In genomic region chr7:41648506-41648905, GRCh38 we compare ENCODE assay signal across 28 cellular contexts. TPM values are rescaled to one million over a fixed set of nuclear protein-coding genes. Genes with fewer than 3 reads are reported as not detected.
DNase-seq lines count a peak whose midpoint lies in the region; ATAC-seq and TF ChIP-seq lines count a peak whose summit lies in the region.
"Had no signal": no experiment of that assay in that cellular context is flagged by ENCODE, and none has a peak within 500 bp of the region (broad histone marks: within the 10 kb centered on the region; RNA-seq: fewer than 3 reads in every experiment).

No MANE protein-coding gene starts in this region.

- H3K9me2 ChIP-seq in SK-N-SH: no peaks in the 10 kb centered on the region

- peak; percentile 54; the same call in 1 of the 3 replicates for ATAC-seq in SK-N-SH treated with all-trans-retinoic acid at 6 μM for 48 hours
- ATAC-seq: HCT116, HepG2, PC-3 had no signal

- H3K27me3 Mint-ChIP-seq in osteocyte (ENCODE audit: unreplicated experiment) (no peaks in the 10 kb centered on the region), glutamatergic neuron (ENCODE audit: unreplicated experiment) (no peaks in the 10 kb centered on the region), Caco-2 (ENCODE audit: insufficient read depth, unreplicated experiment) (peaks cover 10% of the 10 kb centered on the region)
- H3K27me3 Mint-ChIP-seq: CD4-positive, CD25-positive, alpha-beta regulatory T cell had no signal

- no peak overlapping the region for H3K4me2 ChIP-seq in SK-N-SH
- H3K4me2 ChIP-seq: BLaER1 had no signal

- CTCF ChIA-PET in SK-N-SH (lab: Yijun Ruan, JAX) (interaction anchor here (1.5 kb wide), 1 partner anchor 11 kb away, joined by 3 read pairs; no protein-coding TSS in a partner anchor), Caco-2 (lab: Charles Lee) (no interaction called here)

- H3K9ac ChIP-seq in SK-N-SH (no peak overlapping the region), adipocyte (ENCODE audit: low read length) (no peak overlapping the region)
- H3K9ac ChIP-seq: BLaER1 had no signal

- H3K4me1 ChIP-seq in SK-N-SH (ENCODE audit: control insufficient read depth in 1 of 2, insufficient read depth in 2 of 2, low read depth in 1 of 2, low read length in 1 of 2): no peaks in the 10 kb centered on the region; a peak in 1 of 4 replicates
- no peaks in the 10 kb centered on the region for H3K4me1 ChIP-seq in adipocyte (ENCODE audit: control insufficient read depth, insufficient read depth, low read length)
- no peaks in the 10 kb centered on the region for H3K4me1 ChIP-seq in Caco-2
- H3K4me1 ChIP-seq: BLaER1, SJSA1 had no signal

- H3F3A ChIP-seq in SK-N-SH (replicated peaks; ENCODE audit: insufficient read depth): no peaks in the 10 kb centered on the region

- H3K27me3 ChIP-seq in SK-N-SH (ENCODE audit: insufficient read depth): no peaks in the 10 kb centered on the region
- H3K27me3 ChIP-seq in adipocyte (replicated peaks; ENCODE audit: control insufficient read depth, insufficient read depth, low read length): no peaks in the 10 kb centered on the region
- no peaks in the 10 kb centered on the region for H3K27me3 ChIP-seq in Caco-2 (replicated peaks; ENCODE audit: control insufficient read depth, insufficient read depth, low read length)
- H3K27me3 ChIP-seq: BLaER1, SJSA1 had no signal

- no peaks in the 10 kb centered on the region for H4K20me1 ChIP-seq in SK-N-SH (ENCODE audit: insufficient read depth)
- H4K20me1 ChIP-seq: BLaER1 had no signal

- no peak for TF ChIP-seq CTCF in SK-N-SH (IDR thresholded peaks at IDR 0.05)
- TF ChIP-seq CTCF in fibroblast of villous mesenchyme (IDR thresholded peaks at IDR 0.05; ENCODE audit: insufficient read depth, low read depth, low read length): no peak
- TF ChIP-seq CTCF in osteocyte (IDR thresholded peaks at IDR 0.05): no peak
- TF ChIP-seq CTCF in glutamatergic neuron (IDR thresholded peaks at IDR 0.05; ENCODE audit: partially characterized antibody, unreplicated experiment): no peak
- TF ChIP-seq CTCF in Caco-2 (IDR thresholded peaks at IDR 0.05; ENCODE audit: insufficient read depth in 1 of 2, low read depth in 1 of 2, low read length in 1 of 2, severe bottlenecking in 1 of 2, unreplicated experiment in 1 of 2): no peak

- H3K27ac Mint-ChIP-seq in osteocyte (ENCODE audit: unreplicated experiment) (peak overlapping the region; percentile 5), glutamatergic neuron (ENCODE audit: unreplicated experiment) (no peak overlapping the region), Caco-2 (ENCODE audit: unreplicated experiment) (no peak overlapping the region)
- H3K27ac Mint-ChIP-seq: CD4-positive, CD25-positive, alpha-beta regulatory T cell had no signal

- TF ChIP-seq EP300 in SK-N-SH (IDR thresholded peaks at IDR 0.05; ENCODE audit: borderline replicate concordance in 1 of 2, low read depth in 1 of 2, low read length in 1 of 2): no peak

- H3K27ac ChIP-seq in SK-N-SH (ENCODE audit: low read depth in 2 of 2, low read length in 1 of 2): no peak overlapping the region
- H3K27ac ChIP-seq: 22Rv1, BLaER1, HL-60, SJSA1 had no signal

- H3K4me3 Mint-ChIP-seq in osteocyte (ENCODE audit: unreplicated experiment) (no peak overlapping the region), glutamatergic neuron (ENCODE audit: unreplicated experiment) (no peak overlapping the region), Caco-2 (ENCODE audit: unreplicated experiment) (no peak overlapping the region)

- BruUV-seq in Caco-2 (replicated peaks; lab: Mats Ljungman, UMichigan): no TSS peak

- intact Hi-C loops in Caco-2 (cut with micrococcal nuclease; ENCODE audit: unreplicated experiment): no loop called here

- H2AFZ ChIP-seq in SK-N-SH (ENCODE audit: low read depth): no peak overlapping the region

- no peaks in the 10 kb centered on the region for H3K36me3 Mint-ChIP-seq in osteocyte (ENCODE audit: unreplicated experiment)
- H3K36me3 Mint-ChIP-seq in glutamatergic neuron (ENCODE audit: unreplicated experiment): no peaks in the 10 kb centered on the region
- H3K36me3 Mint-ChIP-seq in Caco-2 (ENCODE audit: insufficient read depth, unreplicated experiment): no peaks in the 10 kb centered on the region
- H3K36me3 Mint-ChIP-seq: CD4-positive, CD25-positive, alpha-beta regulatory T cell had no signal

- H3K36me3 ChIP-seq in SK-N-SH (replicated peaks in 1 of 2; ENCODE audit: control insufficient read depth in 1 of 2, insufficient read depth in 2 of 2, low read length in 1 of 2) (no peaks in the 10 kb centered on the region), adipocyte (ENCODE audit: control insufficient read depth, insufficient read depth, low read length, severe bottlenecking) (no peaks in the 10 kb centered on the region), Caco-2 (ENCODE audit: control insufficient read depth, insufficient read depth, low read length) (no peaks in the 10 kb centered on the region)
- H3K36me3 ChIP-seq: BLaER1, SJSA1 had no signal

- no peaks in the 10 kb centered on the region for H3K9me3 Mint-ChIP-seq in osteocyte (ENCODE audit: unreplicated experiment)
- peaks cover 2% of the 10 kb centered on the region for H3K9me3 Mint-ChIP-seq in glutamatergic neuron (ENCODE audit: unreplicated experiment)
- no peaks in the 10 kb centered on the region for H3K9me3 Mint-ChIP-seq in Caco-2 (ENCODE audit: unreplicated experiment)

- no peak for TF ChIP-seq RAD21 in SK-N-SH (IDR thresholded peaks at IDR 0.05; ENCODE audit: low read length)

- no peaks in the 10 kb centered on the region for H3K79me2 ChIP-seq in SK-N-SH (ENCODE audit: insufficient read depth)

- H3K9me3 ChIP-seq in SK-N-SH (no peaks in the 10 kb centered on the region), adipocyte (ENCODE audit: control insufficient read depth, low read length) (no peaks in the 10 kb centered on the region), Caco-2 (no peaks in the 10 kb centered on the region)
- H3K9me3 ChIP-seq: BLaER1, SJSA1 had no signal

- DNase-seq in SK-N-SH: no peak
- peak; percentile 48 for DNase-seq in adipocyte (ENCODE audit: low read depth)
- peak; percentile 12 for DNase-seq in fibroblast of villous mesenchyme (ENCODE audit: low read depth)
- no peak for DNase-seq in osteocyte (ENCODE audit: extremely low spot score, unreplicated experiment)
- no peak for DNase-seq in glutamatergic neuron
- no peak for DNase-seq in NCI-H187 (lab: John Stamatoyannopoulos, UW)
- DNase-seq in Caco-2: no peak
- DNase-seq: CD4-positive, CD25-positive, alpha-beta regulatory T cell; GOT3; Karpas-422; NCI-H1092 treated with DMSO at 0.1 percent for 48 hours; NCI-H1436; NCI-H187 treated with DMSO at 0.1 percent for 48 hours; NCI-H524 treated with DMSO at 0.1 percent for 48 hours; NCI-H774; NK-92 treated with Interleukin-12 subunit alpha and Interleukin-12 subunit beta, amount 100 ng/mL, for 24 hours; PC-3; Right ventricle myocardium superior; RPMI8226 had no signal

- POLR2A ChIA-PET in SK-N-SH (lab: Yijun Ruan, JAX) (no interaction called here), Caco-2 (lab: Charles Lee) (no interaction called here)

- H3K4me3 ChIP-seq in SK-N-SH (ENCODE audit: low read depth in 2 of 2, low read length in 1 of 2) (no peak overlapping the region), adipocyte (ENCODE audit: low read length) (no peak overlapping the region), fibroblast of villous mesenchyme (ENCODE audit: low read depth, low read length) (no peak overlapping the region), Caco-2 (ENCODE audit: low read depth, low read length) (no peak overlapping the region)
- H3K4me3 ChIP-seq: BLaER1, SJSA1 had no signal

- H3K4me1 Mint-ChIP-seq in osteocyte (ENCODE audit: unreplicated experiment) (peaks cover 9% of the 10 kb centered on the region), glutamatergic neuron (ENCODE audit: low read depth, unreplicated experiment) (peaks cover 4% of the 10 kb centered on the region), Caco-2 (ENCODE audit: low read depth, unreplicated experiment) (no peaks in the 10 kb centered on the region)
- H3K4me1 Mint-ChIP-seq: CD4-positive, CD25-positive, alpha-beta regulatory T cell had no signal

TF ChIP-seq in SK-N-SH treated with all-trans-retinoic acid at 6 μM for 48 hours, 23 proteins besides CTCF, POLR2A, EP300 and RAD21 (continues in another document):
- no peak for TF ChIP-seq SNAI2 (CRISPR knock-in tag; IDR thresholded peaks at IDR 0.05)
- TF ChIP-seq, protein P1, sequence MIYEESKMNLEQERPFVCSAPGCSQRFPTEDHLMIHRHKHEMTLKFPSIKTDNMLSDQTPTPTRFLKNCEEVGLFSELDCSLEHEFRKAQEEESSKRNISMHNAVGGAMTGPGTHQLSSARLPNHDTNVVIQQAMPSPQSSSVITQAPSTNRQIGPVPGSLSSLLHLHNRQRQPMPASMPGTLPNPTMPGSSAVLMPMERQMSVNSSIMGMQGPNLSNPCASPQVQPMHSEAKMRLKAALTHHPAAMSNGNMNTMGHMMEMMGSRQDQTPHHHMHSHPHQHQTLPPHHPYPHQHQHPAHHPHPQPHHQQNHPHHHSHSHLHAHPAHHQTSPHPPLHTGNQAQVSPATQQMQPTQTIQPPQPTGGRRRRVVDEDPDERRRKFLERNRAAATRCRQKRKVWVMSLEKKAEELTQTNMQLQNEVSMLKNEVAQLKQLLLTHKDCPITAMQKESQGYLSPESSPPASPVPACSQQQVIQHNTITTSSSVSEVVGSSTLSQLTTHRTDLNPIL (CRISPR knock-in tag; IDR thresholded peaks at IDR 0.05; ENCODE audit: low read depth): no peak
- TF ChIP-seq ZC3H10 (CRISPR knock-in tag; IDR thresholded peaks at IDR 0.05): no peak
- no peak for TF ChIP-seq ZFP3 (CRISPR knock-in tag; IDR thresholded peaks at IDR 0.05)
- TF ChIP-seq GLIS3 (CRISPR knock-in tag; IDR thresholded peaks at IDR 0.05): no peak

TF ChIP-seq in SK-N-SH, 30 proteins besides CTCF, POLR2A, EP300 and RAD21 (continues in another document):
- TF ChIP-seq RXRA (IDR thresholded peaks at IDR 0.05; ENCODE audit: borderline replicate concordance, low read depth): no peak

RNA-seq across cellular contexts. Expression of gene INHBA, which starts 54.4 kb away (rescaled TPM):
- polyA plus RNA-seq in SK-N-SH (2012; rRNA removed): 81.0 and 110 TPM in 2 replicates
- 68.9 and 78.0 TPM in 2 replicates for polyA plus RNA-seq in SK-N-SH (2012; cell fraction: cytosol; rRNA removed)
- polyA plus RNA-seq in SK-N-SH (2012; cell fraction: nucleus; rRNA removed): 100 and 120 TPM in 2 replicates
- total RNA-seq in fibroblast of villous mesenchyme: 65.2 and 84.7 TPM in 2 replicates
- total RNA-seq in osteocyte: 198 and 199 TPM in 2 replicates
- not detected for total RNA-seq in glutamatergic neuron (ENCODE audit: unreplicated experiment)
- total RNA-seq in Caco-2 (2022): 0.52 and 0.72 TPM in 2 replicates
- total RNA-seq: CD4-positive, CD25-positive, alpha-beta regulatory T cell; G401; HepG2; HT-29 had no signal
- polyA plus RNA-seq: CD4-positive, CD25-positive, alpha-beta regulatory T cell; HepG2 had no signal

Comparison
In these comparisons a context has a peak if more than half of its experiments do, and no peak if none do; other contexts are left out.
1. DNase-seq: peak in adipocyte (single experiment) and fibroblast of villous mesenchyme (single experiment); none in SK-N-SH (single experiment), osteocyte (single experiment), glutamatergic neuron (single experiment), NCI-H187 (0 of 2) and Caco-2 (0 of 2).
2. RNA of gene INHBA, which starts 54.4 kb away (total RNA-seq): 198 to 199 TPM in osteocyte and 65.2 to 84.7 TPM in fibroblast of villous mesenchyme; 0.52 to 0.72 TPM in Caco-2 and not detected in glutamatergic neuron (single experiment); every median in the first group is over 10 times any median in the second.